13 cellular contexts compared by ENCODE assay signal in the genomic region with DNA sequence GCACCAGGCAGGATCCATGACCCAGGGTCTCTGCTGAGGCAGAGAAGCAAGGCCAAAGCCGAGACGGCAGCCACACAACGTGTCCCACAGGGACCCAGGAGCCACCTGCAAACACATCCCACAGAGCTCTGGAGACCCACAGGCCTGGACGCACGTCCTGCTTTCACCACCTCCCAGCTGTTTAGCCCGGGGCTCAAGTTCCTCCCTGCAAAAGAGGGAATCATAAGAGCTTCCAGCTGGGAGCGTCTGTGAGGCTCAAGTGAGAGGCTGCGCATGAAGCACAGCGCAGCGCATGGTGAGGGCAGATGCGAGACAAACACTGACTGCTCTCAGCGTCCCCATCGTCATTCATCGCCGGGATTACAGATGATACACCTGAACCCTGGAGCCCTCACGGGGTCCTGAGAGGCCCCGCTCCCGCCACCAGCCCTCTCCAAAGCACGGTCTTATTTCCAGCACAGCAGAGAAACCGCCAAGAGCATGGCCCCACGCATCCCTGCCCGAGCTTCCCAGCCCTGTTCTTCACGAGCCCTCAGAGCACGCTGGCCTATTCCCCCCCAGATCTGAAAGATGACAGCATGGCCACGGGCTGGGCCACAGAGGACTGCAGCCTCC.
DNase-seq lines count a peak whose midpoint lies in the region; ATAC-seq and TF ChIP-seq lines count a peak whose summit lies in the region.
"Had no signal": no experiment of that assay in that cellular context is flagged by ENCODE, and none has a peak within 500 bp of the region (broad histone marks: within the 10 kb centered on the region; RNA-seq: fewer than 3 reads in every experiment).

No MANE protein-coding gene starts in this region.

- H3K27me3 Mint-ChIP-seq in neural crest cell (ENCODE audit: low read depth): no peaks in the 10 kb centered on the region
- H3K27me3 Mint-ChIP-seq: B cell; CD8-positive, alpha-beta memory T cell had no signal

- no peak for TF ChIP-seq CTCF in neural crest cell (conservative IDR thresholded peaks at IDR 0.05)

- DNase-seq in DMS79 (lab: John Stamatoyannopoulos, UW) (peak; percentile 83), NCI-H187 (lab: John Stamatoyannopoulos, UW) (peak; percentile 52 to 53), NCI-H510A treated with DMSO at 0.1 percent for 48 hours (lab: John Stamatoyannopoulos, UW) (peak; percentile 97), neural crest cell (ENCODE audit: low read depth, low spot score) (no peak), kidney tubule cell (ENCODE audit: low spot score) (no peak), glomerular visceral epithelial cell (ENCODE audit: extremely low spot score) (no peak)
- DNase-seq: CD8-positive, alpha-beta memory T cell; KG1; NCI-H1105; NCI-H2081; NCI-H526 had no signal

- peaks cover 4% of the 10 kb centered on the region for H3K4me1 Mint-ChIP-seq in neural crest cell
- H3K4me1 Mint-ChIP-seq: CD8-positive, alpha-beta memory T cell had no signal

- no peaks in the 10 kb centered on the region for H3K9me3 Mint-ChIP-seq in neural crest cell
- H3K9me3 Mint-ChIP-seq: CD8-positive, alpha-beta memory T cell had no signal

- ATAC-seq in GM18873 (IDR thresholded peaks at IDR 0.05; ENCODE audit: low FRiP score, unreplicated experiment): no peak

- no peak overlapping the region for H3K4me3 Mint-ChIP-seq in neural crest cell
- H3K4me3 Mint-ChIP-seq: B cell; CD8-positive, alpha-beta memory T cell had no signal

- peak overlapping the region; percentile 57 for H3K27ac Mint-ChIP-seq in neural crest cell (ENCODE audit: unreplicated experiment)
- H3K27ac Mint-ChIP-seq: B cell had no signal

- H3K36me3 Mint-ChIP-seq in neural crest cell (ENCODE audit: low read depth): no peaks in the 10 kb centered on the region

Comparison
In these comparisons a context has a peak if more than half of its experiments do, and no peak if none do; other contexts are left out.
1. DNase-seq: peak in DMS79 (single experiment), NCI-H187 (2 of 2) and NCI-H510A treated with DMSO at 0.1 percent for 48 hours (single experiment); none in neural crest cell (single experiment), kidney tubule cell (single experiment) and glomerular visceral epithelial cell (single experiment).